In genomic region chr6:71099649-71100048, GRCh38 we compare ENCODE assay signal across 13 cellular contexts.
"Had no signal": no experiment of that assay in that cellular context is flagged by ENCODE, and none has a peak within 500 bp of the region (broad histone marks: within the 10 kb centered on the region; RNA-seq: fewer than 3 reads in every experiment).

No MANE protein-coding gene starts in this region.

- H3K9me3 ChIP-seq: colonic mucosa, gastrocnemius medialis had no signal

- H3K4me1 ChIP-seq: colonic mucosa, esophagus muscularis mucosa, esophagus squamous epithelium, foreskin keratinocyte, gastrocnemius medialis, gastroesophageal sphincter, heart left ventricle, heart right ventricle had no signal

- H3K4me3 ChIP-seq: colonic mucosa, coronary artery, dorsolateral prefrontal cortex, esophagus muscularis mucosa, esophagus squamous epithelium, gastrocnemius medialis, gastroesophageal sphincter, heart left ventricle, heart right ventricle had no signal

- H3K36me3 ChIP-seq: colonic mucosa, esophagus muscularis mucosa, esophagus squamous epithelium, gastrocnemius medialis, gastroesophageal sphincter, heart left ventricle, heart right ventricle had no signal

- H3K27ac ChIP-seq: colonic mucosa, coronary artery, dorsolateral prefrontal cortex, epithelial cell of prostate, esophagus muscularis mucosa, esophagus squamous epithelium, foreskin keratinocyte, gastrocnemius medialis, gastroesophageal sphincter, heart left ventricle, heart right ventricle had no signal

- ATAC-seq: effector memory CD8-positive, alpha-beta T cell; esophagus mucosa; foreskin keratinocyte; gastrocnemius medialis; gastroesophageal sphincter; heart left ventricle; heart right ventricle had no signal
